Comparison of ENCODE assay signal across 1 cellular context in genomic region chr10:52644678-52645434, GRCh38.
TF ChIP-seq lines count a peak whose summit lies in the region.

No MANE protein-coding gene starts in this region.

TF ChIP-seq in HepG2, 621 proteins besides CTCF, POLR2A, EP300 and RAD21 (continued from another document):
- TF ChIP-seq UBTF (CRISPR knock-in tag; IDR thresholded peaks at IDR 0.05), result no peak
- peak; percentile 85 for TF ChIP-seq SMC3 (IDR thresholded peaks at IDR 0.05; ENCODE audit: low read length)
